ENCODE assay signal across 8 cellular contexts in genomic region chr7:32891046-32891799, GRCh38. TPM values are rescaled to one million over a fixed set of nuclear protein-coding genes. Genes with fewer than 3 reads are reported as not detected.
DNase-seq lines count a peak whose midpoint lies in the region; ATAC-seq and TF ChIP-seq lines count a peak whose summit lies in the region.

Gene KBTBD2, minus strand, starts transcription at chr7:32891760. Its CDS starts 12,156 bp downstream, at chr7:32879604.

- peaks cover 4 to 24% (median 10%) of the 10 kb centered on the region in 4 donors for H3K4me1 ChIP-seq in liver (ENCODE audit: control insufficient read depth in 4 of 4, insufficient read depth in 4 of 4, low read length in 3 of 4)

- intact Hi-C loops in activated CD4-positive, alpha-beta T cell treated with anti-CD3 and anti-CD28 coated beads, Interleukin-2, amount 10 ng/mL, durations not matched to agents 24 days and 14 days (cut with micrococcal nuclease), result loop anchor here (2.0 kb wide), 2 partner anchors 20 to 396 kb away; partner anchors contain the start of gene AVL9

- TF ChIP-seq RAD21 in liver (IDR thresholded peaks at IDR 0.05), result no peak

- under 1% methylated on average over 104 of the region's 104 CpGs for WGBS in liver

- H3K27me3 ChIP-seq in liver (ENCODE audit: control insufficient read depth in 4 of 4, insufficient read depth in 4 of 4, low read length in 3 of 4), result no peaks in the 10 kb centered on the region

- H3K4me3 ChIP-seq in AG09309 (ENCODE audit: control insufficient read depth, low read depth, low read length) (peak within 1 kb of the TSS; percentile 73), liver (ENCODE audit: low read depth in 1 of 3, low read length in 3 of 3) (peak within 1 kb of the TSS; percentile 86 to 95 (median 87))

- H3K27ac ChIP-seq in liver (ENCODE audit: low read depth in 1 of 2, low read length in 2 of 2), result peak within 1 kb of the TSS; percentile 97 to 98

- H3K9me3 Mint-ChIP-seq in activated CD4-positive, alpha-beta T cell treated with anti-CD3 and anti-CD28 coated beads, Interleukin-2, amount 10 ng/mL, durations not matched to agents 24 days and 14 days, result no peaks in the 10 kb centered on the region

- TF ChIP-seq CTCF in AG09309 (IDR thresholded peaks at IDR 0.05; ENCODE audit: control insufficient read depth, insufficient read depth, low read depth, low read length, missing control alignments) (no peak), liver (IDR thresholded peaks at IDR 0.05; ENCODE audit: low read depth, low read length, missing input control) (no peak)

- no peaks in the 10 kb centered on the region for H3K36me3 ChIP-seq in liver (ENCODE audit: control insufficient read depth in 4 of 4, insufficient read depth in 3 of 4, low read depth in 1 of 4, low read length in 3 of 4)

- peak within 1 kb of the TSS; percentile 95 to 96 for H3K9ac ChIP-seq in liver (ENCODE audit: low read depth in 1 of 2, low read length in 2 of 2)

- DNase-seq in AG09309 (ENCODE audit: low read depth), result no peak
- peak; percentile 84 for DNase-seq in NCI-H460 (ENCODE audit: extremely low read depth, low read depth)
- peak; percentile 94 for DNase-seq in activated CD4-positive, alpha-beta T cell treated with anti-CD3 and anti-CD28 coated beads, Interleukin-2, amount 10 ng/mL, durations not matched to agents 24 days and 14 days
- DNase-seq in dermis blood vessel endothelial cell, result peak; percentile 90
- peak; percentile 75 for DNase-seq in stimulated activated CD4-positive, alpha-beta T cell treated with anti-CD3 and anti-CD28 coated beads, Interleukin-4, amount 100 ng/mL, for 1 hour

- H3K4me3 Mint-ChIP-seq in activated CD4-positive, alpha-beta T cell treated with anti-CD3 and anti-CD28 coated beads, Interleukin-2, amount 10 ng/mL, durations not matched to agents 24 days and 14 days, result peak within 1 kb of the TSS; percentile 93

- no peaks in the 10 kb centered on the region for H3K9me3 ChIP-seq in liver (ENCODE audit: control insufficient read depth in 4 of 4, low read length in 3 of 4)

- H3K27ac Mint-ChIP-seq in activated CD4-positive, alpha-beta T cell treated with anti-CD3 and anti-CD28 coated beads, Interleukin-2, amount 10 ng/mL, durations not matched to agents 24 days and 14 days, result peak within 1 kb of the TSS; percentile 99

- H3K36me3 Mint-ChIP-seq in activated CD4-positive, alpha-beta T cell treated with anti-CD3 and anti-CD28 coated beads, Interleukin-2, amount 10 ng/mL, durations not matched to agents 24 days and 14 days (ENCODE audit: low read depth), result peaks cover 20% of the 10 kb centered on the region

- H3K27me3 Mint-ChIP-seq in activated CD4-positive, alpha-beta T cell treated with anti-CD3 and anti-CD28 coated beads, Interleukin-2, amount 10 ng/mL, durations not matched to agents 24 days and 14 days, result peaks cover 2% of the 10 kb centered on the region

- ATAC-seq in GM18870 (IDR thresholded peaks at IDR 0.05; ENCODE audit: unreplicated experiment) (peak; percentile 44), HG03103 (IDR thresholded peaks at IDR 0.05; ENCODE audit: low read depth, unreplicated experiment) (peak; percentile 57)

- peaks cover 56% of the 10 kb centered on the region for H3K4me1 Mint-ChIP-seq in activated CD4-positive, alpha-beta T cell treated with anti-CD3 and anti-CD28 coated beads, Interleukin-2, amount 10 ng/mL, durations not matched to agents 24 days and 14 days

TF ChIP-seq in liver, 16 proteins besides CTCF, POLR2A, EP300 and RAD21:
- TF ChIP-seq EGR1 (IDR thresholded peaks at IDR 0.05; ENCODE audit: low read depth in 2 of 2) (peak in 1 of 2 donors; percentile 21), FOXA2 (IDR thresholded peaks at IDR 0.05) (no peak)

RNA-seq across cellular contexts. Expression of gene KBTBD2, which starts in this region (rescaled TPM):
- total RNA-seq in NCI-H460 (2014; rRNA removed; shearing (Covaris generic)), result 45.8 and 49.8 TPM in 2 replicates
- polyA plus RNA-seq in NCI-H460 (2014; cell fraction: nucleus; rRNA removed), result 29.3 and 45.5 TPM in 2 replicates
- total RNA-seq in activated CD4-positive, alpha-beta T cell treated with anti-CD3 and anti-CD28 coated beads, Interleukin-2, amount 10 ng/mL, durations not matched to agents 24 days and 14 days, result 30.2 and 31.5 TPM in 2 replicates
- total RNA-seq in dermis blood vessel endothelial cell (71.3 and 103 TPM in 2 replicates), liver (10 to 100 TPM; 22.5 to 29.5 TPM)
- 1 to 10 TPM; 7.1 to 7.6 TPM for polyA plus RNA-seq in liver
